ENCODE assay signal across 3 cellular contexts in the genomic region with DNA sequence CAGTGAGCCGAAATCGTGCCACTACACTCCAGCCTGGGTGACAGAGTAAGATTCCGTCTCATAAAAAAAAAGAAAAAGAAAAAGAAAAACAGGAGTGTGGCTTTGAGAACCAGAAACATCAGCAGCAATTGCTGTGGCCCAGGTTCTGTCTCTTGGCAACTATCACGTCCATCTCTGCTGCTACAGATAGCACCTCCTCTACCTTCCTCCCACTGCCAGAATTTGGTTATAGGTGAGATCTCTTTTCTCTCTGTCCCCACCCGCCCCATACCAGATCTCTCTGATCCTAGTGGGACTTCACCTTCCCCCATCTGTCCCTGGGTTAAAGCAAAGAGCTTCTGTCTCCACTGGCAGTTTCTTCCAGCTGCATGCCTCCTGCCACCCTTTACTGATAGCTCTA.
A peak's percentile ranks its signal among the peaks of the same experiment; 100 is the strongest.
TF ChIP-seq lines count a peak whose summit lies in the region.

No MANE protein-coding gene starts in this region.

TF ChIP-seq in SK-N-SH, 30 proteins besides CTCF, POLR2A, EP300 and RAD21:
- no peak for TF ChIP-seq EZH2phosphoT487 (IDR thresholded peaks at IDR 0.05; ENCODE audit: borderline replicate concordance, low read depth)
- no peak for TF ChIP-seq RCOR1 (IDR thresholded peaks at IDR 0.05; ENCODE audit: low read length)
- no peak for TF ChIP-seq MEF2A (IDR thresholded peaks at IDR 0.05; ENCODE audit: borderline replicate concordance, low read depth)
- TF ChIP-seq GATA2 (CRISPR knock-in tag; IDR thresholded peaks at IDR 0.05) = peak; percentile 61

TF ChIP-seq in SK-N-SH treated with all-trans-retinoic acid at 6 μM for 48 hours, 23 proteins besides CTCF, POLR2A, EP300 and RAD21:
- no peak for TF ChIP-seq TCF4 (CRISPR knock-in tag; IDR thresholded peaks at IDR 0.05; ENCODE audit: borderline replicate concordance)
- TF ChIP-seq CSDC2 (CRISPR knock-in tag; IDR thresholded peaks at IDR 0.05) = no peak
- no peak for TF ChIP-seq SNAI2 (CRISPR knock-in tag; IDR thresholded peaks at IDR 0.05)
- TF ChIP-seq, protein P1, sequence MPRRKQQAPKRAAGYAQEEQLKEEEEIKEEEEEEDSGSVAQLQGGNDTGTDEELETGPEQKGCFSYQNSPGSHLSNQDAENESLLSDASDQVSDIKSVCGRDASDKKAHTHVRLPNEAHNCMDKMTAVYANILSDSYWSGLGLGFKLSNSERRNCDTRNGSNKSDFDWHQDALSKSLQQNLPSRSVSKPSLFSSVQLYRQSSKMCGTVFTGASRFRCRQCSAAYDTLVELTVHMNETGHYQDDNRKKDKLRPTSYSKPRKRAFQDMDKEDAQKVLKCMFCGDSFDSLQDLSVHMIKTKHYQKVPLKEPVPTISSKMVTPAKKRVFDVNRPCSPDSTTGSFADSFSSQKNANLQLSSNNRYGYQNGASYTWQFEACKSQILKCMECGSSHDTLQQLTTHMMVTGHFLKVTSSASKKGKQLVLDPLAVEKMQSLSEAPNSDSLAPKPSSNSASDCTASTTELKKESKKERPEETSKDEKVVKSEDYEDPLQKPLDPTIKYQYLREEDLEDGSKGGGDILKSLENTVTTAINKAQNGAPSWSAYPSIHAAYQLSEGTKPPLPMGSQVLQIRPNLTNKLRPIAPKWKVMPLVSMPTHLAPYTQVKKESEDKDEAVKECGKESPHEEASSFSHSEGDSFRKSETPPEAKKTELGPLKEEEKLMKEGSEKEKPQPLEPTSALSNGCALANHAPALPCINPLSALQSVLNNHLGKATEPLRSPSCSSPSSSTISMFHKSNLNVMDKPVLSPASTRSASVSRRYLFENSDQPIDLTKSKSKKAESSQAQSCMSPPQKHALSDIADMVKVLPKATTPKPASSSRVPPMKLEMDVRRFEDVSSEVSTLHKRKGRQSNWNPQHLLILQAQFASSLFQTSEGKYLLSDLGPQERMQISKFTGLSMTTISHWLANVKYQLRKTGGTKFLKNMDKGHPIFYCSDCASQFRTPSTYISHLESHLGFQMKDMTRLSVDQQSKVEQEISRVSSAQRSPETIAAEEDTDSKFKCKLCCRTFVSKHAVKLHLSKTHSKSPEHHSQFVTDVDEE (CRISPR knock-in tag; IDR thresholded peaks at IDR 0.05) = no peak
- no peak for TF ChIP-seq ZNF565 (CRISPR knock-in tag; conservative IDR thresholded peaks at IDR 0.05; ENCODE audit: low read depth)
- no peak for TF ChIP-seq RARB (CRISPR knock-in tag; IDR thresholded peaks at IDR 0.05)
- TF ChIP-seq, protein P2, sequence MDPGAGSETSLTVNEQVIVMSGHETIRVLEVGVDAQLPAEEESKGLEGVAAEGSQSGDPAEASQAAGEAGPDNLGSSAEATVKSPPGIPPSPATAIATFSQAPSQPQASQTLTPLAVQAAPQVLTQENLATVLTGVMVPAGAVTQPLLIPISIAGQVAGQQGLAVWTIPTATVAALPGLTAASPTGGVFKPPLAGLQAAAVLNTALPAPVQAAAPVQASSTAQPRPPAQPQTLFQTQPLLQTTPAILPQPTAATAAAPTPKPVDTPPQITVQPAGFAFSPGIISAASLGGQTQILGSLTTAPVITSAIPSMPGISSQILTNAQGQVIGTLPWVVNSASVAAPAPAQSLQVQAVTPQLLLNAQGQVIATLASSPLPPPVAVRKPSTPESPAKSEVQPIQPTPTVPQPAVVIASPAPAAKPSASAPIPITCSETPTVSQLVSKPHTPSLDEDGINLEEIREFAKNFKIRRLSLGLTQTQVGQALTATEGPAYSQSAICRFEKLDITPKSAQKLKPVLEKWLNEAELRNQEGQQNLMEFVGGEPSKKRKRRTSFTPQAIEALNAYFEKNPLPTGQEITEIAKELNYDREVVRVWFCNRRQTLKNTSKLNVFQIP (CRISPR knock-in tag; IDR thresholded peaks at IDR 0.05; ENCODE audit: borderline replicate concordance, low read depth) = no peak
- TF ChIP-seq, protein P3, sequence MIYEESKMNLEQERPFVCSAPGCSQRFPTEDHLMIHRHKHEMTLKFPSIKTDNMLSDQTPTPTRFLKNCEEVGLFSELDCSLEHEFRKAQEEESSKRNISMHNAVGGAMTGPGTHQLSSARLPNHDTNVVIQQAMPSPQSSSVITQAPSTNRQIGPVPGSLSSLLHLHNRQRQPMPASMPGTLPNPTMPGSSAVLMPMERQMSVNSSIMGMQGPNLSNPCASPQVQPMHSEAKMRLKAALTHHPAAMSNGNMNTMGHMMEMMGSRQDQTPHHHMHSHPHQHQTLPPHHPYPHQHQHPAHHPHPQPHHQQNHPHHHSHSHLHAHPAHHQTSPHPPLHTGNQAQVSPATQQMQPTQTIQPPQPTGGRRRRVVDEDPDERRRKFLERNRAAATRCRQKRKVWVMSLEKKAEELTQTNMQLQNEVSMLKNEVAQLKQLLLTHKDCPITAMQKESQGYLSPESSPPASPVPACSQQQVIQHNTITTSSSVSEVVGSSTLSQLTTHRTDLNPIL (CRISPR knock-in tag; IDR thresholded peaks at IDR 0.05; ENCODE audit: low read depth) = no peak
- TF ChIP-seq ESRRG (CRISPR knock-in tag; IDR thresholded peaks at IDR 0.05) = no peak
- no peak for TF ChIP-seq ARNTL (CRISPR knock-in tag; IDR thresholded peaks at IDR 0.05; ENCODE audit: borderline replicate concordance, low read depth)
- TF ChIP-seq ZFP3 (CRISPR knock-in tag; IDR thresholded peaks at IDR 0.05) = no peak
- no peak for TF ChIP-seq GLIS3 (CRISPR knock-in tag; IDR thresholded peaks at IDR 0.05)

TF ChIP-seq in IMR-90, 13 proteins besides CTCF, POLR2A, EP300 and RAD21:
- TF ChIP-seq MAFK (IDR thresholded peaks at IDR 0.05; ENCODE audit: low read depth, low read length) = no peak
- no peak for TF ChIP-seq RFX5 (IDR thresholded peaks at IDR 0.05; ENCODE audit: low read depth, low read length)
- no peak for TF ChIP-seq BHLHE40 (IDR thresholded peaks at IDR 0.05; ENCODE audit: low read depth, low read length)
